In the genomic region with DNA sequence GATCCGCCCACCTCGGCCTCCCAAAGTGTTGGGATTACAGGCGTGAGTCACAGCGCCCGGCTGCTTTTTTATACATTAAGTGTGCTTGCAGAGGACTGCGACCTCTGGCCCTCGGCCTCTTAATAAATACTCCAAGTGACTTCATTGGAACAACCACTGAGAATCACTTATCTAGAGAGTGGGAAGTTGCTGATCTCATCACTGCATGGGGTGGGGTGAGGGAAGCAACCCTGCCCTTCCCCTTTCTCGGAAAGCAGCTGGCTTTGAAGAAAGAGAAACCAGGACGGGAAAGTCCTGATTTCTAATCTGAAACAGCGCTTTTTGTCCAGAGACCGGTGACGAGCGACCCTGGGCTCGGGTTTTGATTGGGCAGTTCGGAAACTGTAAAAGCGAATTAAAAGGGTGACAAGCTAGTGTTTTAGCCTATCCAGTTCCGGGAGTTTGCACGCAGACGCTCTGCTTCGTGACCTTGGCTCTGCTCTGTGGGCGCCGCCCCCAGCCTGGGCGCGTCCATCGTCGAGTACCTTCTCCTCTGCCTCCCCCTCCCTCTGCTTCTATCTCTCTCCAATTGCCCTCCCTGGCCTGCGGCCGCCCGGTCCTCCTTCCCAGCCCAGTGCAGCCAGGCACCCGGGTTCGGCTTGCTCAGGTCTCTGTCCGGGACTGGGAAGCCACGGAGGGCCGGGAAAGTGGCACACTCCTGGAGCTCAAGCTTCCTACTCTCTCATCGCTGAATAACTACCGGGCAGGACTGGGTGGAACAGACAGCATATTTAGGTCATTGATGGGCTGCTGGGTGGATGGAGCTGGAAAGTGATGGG, we compare ENCODE assay signal across 1 cellular context.
TF ChIP-seq lines count a peak whose summit lies in the region.

No MANE protein-coding gene starts in this region.

TF ChIP-seq in endothelial cell of umbilical vein, 7 proteins besides CTCF, POLR2A, EP300 and RAD21 (continued from another document):
- TF ChIP-seq JUN (IDR thresholded peaks at IDR 0.05; ENCODE audit: borderline replicate concordance, insufficient read depth, insufficient read length, low read depth) (peak; percentile 15), GATA2 (IDR thresholded peaks at IDR 0.05; ENCODE audit: insufficient read depth, insufficient read length, low read depth, low read length) (no peak), EZH2 (IDR thresholded peaks at IDR 0.05; ENCODE audit: borderline replicate concordance, low read depth, low read length, severe bottlenecking) (no peak), POLR2AphosphoS5 (IDR thresholded peaks at IDR 0.05; ENCODE audit: insufficient read depth, low read depth, low read length) (peak; percentile 8)
